Comparison of ENCODE assay signal across 24 cellular contexts in genomic region chr1:43618521-43619313, GRCh38. TPM values are rescaled to one million over a fixed set of nuclear protein-coding genes. Genes with fewer than 3 reads are reported as not detected.
DNase-seq lines count a peak whose midpoint lies in the region; ATAC-seq and TF ChIP-seq lines count a peak whose summit lies in the region.
"Had no signal": no experiment of that assay in that cellular context is flagged by ENCODE, and none has a peak within 500 bp of the region (broad histone marks: within the 10 kb centered on the region; RNA-seq: fewer than 3 reads in every experiment).

No MANE protein-coding gene starts in this region.

- H3K9me3 ChIP-seq in lower lobe of right lung: no peaks in the 10 kb centered on the region
- H3K9me3 ChIP-seq: A549; BE2C; BLaER1 treated with 17β-estradiol and CSF1 and Interleukin-3, amounts not matched to agents 10 nM and 100 nM had no signal

- no peak overlapping the region for H3K56ac ChIP-seq in mesendoderm (ENCODE audit: low read length)

- peaks cover 4% of the 10 kb centered on the region for H3K27me3 Mint-ChIP-seq in activated naive CD4-positive, alpha-beta T cell treated with anti-CD3 and anti-CD28 coated beads, Interleukin-2, amount 10 ng/mL, durations not matched to agents 7 days and 5 days
- H3K27me3 Mint-ChIP-seq: CD4-positive, alpha-beta T cell; CD8-positive, alpha-beta memory T cell had no signal

- H3K79me1 ChIP-seq in mesendoderm (ENCODE audit: low read length): no peaks in the 10 kb centered on the region

- H3K9me3 Mint-ChIP-seq in activated naive CD4-positive, alpha-beta T cell treated with anti-CD3 and anti-CD28 coated beads, Interleukin-2, amount 10 ng/mL, durations not matched to agents 7 days and 5 days: no peaks in the 10 kb centered on the region
- H3K9me3 Mint-ChIP-seq: CD14-positive monocyte; CD4-positive, alpha-beta T cell; CD8-positive, alpha-beta memory T cell; H9 had no signal

- H3K4me3 ChIP-seq in lower lobe of right lung: no peak overlapping the region
- no peak overlapping the region for H3K4me3 ChIP-seq in mesendoderm (ENCODE audit: low read length)
- no peak overlapping the region for H3K4me3 ChIP-seq in dorsolateral prefrontal cortex
- H3K4me3 ChIP-seq: A549; BLaER1 treated with 17β-estradiol and CSF1 and Interleukin-3, amounts not matched to agents 10 nM and 100 nM; GM12878; GM23248 had no signal

- no peak overlapping the region for H3K9ac ChIP-seq in mesendoderm (ENCODE audit: low read length)
- H3K9ac ChIP-seq: BLaER1 treated with 17β-estradiol and CSF1 and Interleukin-3, amounts not matched to agents 10 nM and 100 nM; GM23248 had no signal

- H3K4me3 Mint-ChIP-seq in activated naive CD4-positive, alpha-beta T cell treated with anti-CD3 and anti-CD28 coated beads, Interleukin-2, amount 10 ng/mL, durations not matched to agents 7 days and 5 days: no peak overlapping the region
- H3K4me3 Mint-ChIP-seq: CD14-positive monocyte; CD4-positive, alpha-beta T cell; CD8-positive, alpha-beta memory T cell; H9 had no signal

- ATAC-seq in lower lobe of right lung: no peak
- ATAC-seq: A549, GM12878, HCT116 had no signal

- no peaks in the 10 kb centered on the region for H3K4me1 Mint-ChIP-seq in activated naive CD4-positive, alpha-beta T cell treated with anti-CD3 and anti-CD28 coated beads, Interleukin-2, amount 10 ng/mL, durations not matched to agents 7 days and 5 days
- H3K4me1 Mint-ChIP-seq: CD14-positive monocyte; CD8-positive, alpha-beta memory T cell; H9 had no signal

- no peak overlapping the region for H2BK5ac ChIP-seq in mesendoderm (ENCODE audit: low read length)

- H3K27ac ChIP-seq in lower lobe of right lung: no peak overlapping the region
- H3K27ac ChIP-seq in mesendoderm (ENCODE audit: low read depth, low read length): no peak overlapping the region
- H3K27ac ChIP-seq in dorsolateral prefrontal cortex: no peak overlapping the region
- H3K27ac ChIP-seq: 22Rv1; A549; BLaER1 treated with 17β-estradiol and CSF1 and Interleukin-3, amounts not matched to agents 10 nM and 100 nM; GM23248 had no signal

- CTCF ChIA-PET in activated naive CD4-positive, alpha-beta T cell treated with anti-CD3 and anti-CD28 coated beads, Interleukin-2, amount 10 ng/mL, durations not matched to agents 7 days and 5 days (lab: Charles Lee): no interaction called here

- H3K4me2 ChIP-seq in mesendoderm (ENCODE audit: low read length): no peak overlapping the region
- H3K4me2 ChIP-seq: A549; BLaER1 treated with 17β-estradiol and CSF1 and Interleukin-3, amounts not matched to agents 10 nM and 100 nM had no signal

- H3K79me2 ChIP-seq in mesendoderm (ENCODE audit: control insufficient read depth, insufficient read depth, low read length): no peaks in the 10 kb centered on the region

- no peak overlapping the region for H2BK120ac ChIP-seq in mesendoderm (ENCODE audit: low read depth, low read length)

- H3K27me3 ChIP-seq in lower lobe of right lung (ENCODE audit: low read depth) (no peaks in the 10 kb centered on the region), mesendoderm (ENCODE audit: insufficient read depth, low read length, poor library complexity) (no peaks in the 10 kb centered on the region), dorsolateral prefrontal cortex (no peaks in the 10 kb centered on the region)
- H3K27me3 ChIP-seq: BE2C; BLaER1 treated with 17β-estradiol and CSF1 and Interleukin-3, amounts not matched to agents 10 nM and 100 nM had no signal

- H2BK15ac ChIP-seq in mesendoderm (replicated peaks; ENCODE audit: low read depth): no peak overlapping the region

- no peak overlapping the region for H3K27ac Mint-ChIP-seq in activated naive CD4-positive, alpha-beta T cell treated with anti-CD3 and anti-CD28 coated beads, Interleukin-2, amount 10 ng/mL, durations not matched to agents 7 days and 5 days
- H3K27ac Mint-ChIP-seq: CD14-positive monocyte; CD4-positive, alpha-beta T cell; CD8-positive, alpha-beta memory T cell; H9 had no signal

- no peaks in the 10 kb centered on the region for H3K36me3 Mint-ChIP-seq in activated naive CD4-positive, alpha-beta T cell treated with anti-CD3 and anti-CD28 coated beads, Interleukin-2, amount 10 ng/mL, durations not matched to agents 7 days and 5 days
- H3K36me3 Mint-ChIP-seq: CD14-positive monocyte; CD8-positive, alpha-beta memory T cell had no signal

- no peak overlapping the region for H3K23ac ChIP-seq in mesendoderm (ENCODE audit: low read length)

- in situ Hi-C loops in GM13976 (cut with MboI; ENCODE audit: low sequenced_read_pairs, unreplicated experiment): no loop called here

- DNase-seq in activated naive CD4-positive, alpha-beta T cell treated with anti-CD3 and anti-CD28 coated beads, Interleukin-2, amount 10 ng/mL, durations not matched to agents 7 days and 5 days: peak; percentile 11
- no peak for DNase-seq in activated naive CD4-positive, alpha-beta T cell (lab: John Stamatoyannopoulos, UW)
- DNase-seq in lower lobe of right lung (peak; percentile 23), posterior vena cava (ENCODE audit: low spot score) (peak; percentile 57), mesendoderm (no peak), GM13976 (ENCODE audit: low spot score) (no peak), dorsolateral prefrontal cortex (no peak)
- DNase-seq: ACHN; AML-193; BE2C; CD4-positive, alpha-beta T cell; CD8-positive, alpha-beta memory T cell; DMS 273 treated with DMSO at 0.1 percent for 48 hours; DMS79; EL; GDM1; GM23248; H9 had no signal

- WGBS in mesendoderm (ENCODE audit: extremely low coverage, insufficient coverage, low lambda C conversion rate): no CpG with 5 or more reads among the region's 22 CpGs

- H3K18ac ChIP-seq in mesendoderm (ENCODE audit: low read length): no peak overlapping the region

- no peak overlapping the region for H2AK5ac ChIP-seq in mesendoderm (ENCODE audit: low read length)

- no peak overlapping the region for H3K4ac ChIP-seq in mesendoderm (ENCODE audit: low read depth, low read length)

- no peaks in the 10 kb centered on the region for H3K4me1 ChIP-seq in lower lobe of right lung
- H3K4me1 ChIP-seq in mesendoderm (ENCODE audit: control insufficient read depth, low read depth, low read length): no peaks in the 10 kb centered on the region
- H3K4me1 ChIP-seq: A549, BE2C had no signal

- no peak overlapping the region for H4K5ac ChIP-seq in mesendoderm (ENCODE audit: low read length)

- H3K36me3 ChIP-seq in lower lobe of right lung: peaks cover 83% of the 10 kb centered on the region
- peaks cover 16% of the 10 kb centered on the region for H3K36me3 ChIP-seq in mesendoderm (ENCODE audit: control insufficient read depth, insufficient read depth, low read length)
- H3K36me3 ChIP-seq: BE2C had no signal

- no peak overlapping the region for H4K8ac ChIP-seq in mesendoderm (ENCODE audit: low read depth, low read length)

- intact Hi-C loops in lower lobe of right lung (cut with DNase I) (no loop called here), posterior vena cava (cut with DNase I) (no loop called here), dorsolateral prefrontal cortex (cut with DNase I) (no loop called here)

- TF ChIP-seq CTCF in lower lobe of right lung (IDR thresholded peaks at IDR 0.05): no peak
- TF ChIP-seq CTCF in GM13976 (IDR thresholded peaks at IDR 0.05; ENCODE audit: borderline replicate concordance, control extremely low read depth, extremely low read depth, insufficient read depth, missing control alignments): no peak
- TF ChIP-seq CTCF in dorsolateral prefrontal cortex (IDR thresholded peaks at IDR 0.05 in 54 of 56, conservative IDR thresholded peaks at IDR 0.05 in 2 of 56; ENCODE audit: low read depth in 1 of 56, partially characterized antibody in 56 of 56): no peak

RNA-seq across cellular contexts. Expression of gene KDM4A, which starts 31.2 kb away (rescaled TPM):
- total RNA-seq in lower lobe of right lung (41.9 TPM), posterior vena cava (10 to 100 TPM; 19.9 to 21.9 TPM), dorsolateral prefrontal cortex (10 to 100 TPM; 30.7 to 59.1 (median 45.8) TPM)
- polyA plus RNA-seq in mesendoderm (2013, experiment 1 of 2): 26.4 TPM
- polyA plus RNA-seq in mesendoderm (2013, experiment 2 of 2): 27.4 TPM

Comparison
In these comparisons a context has a peak if more than half of its experiments do, and no peak if none do; other contexts are left out.
1. DNase-seq: peak in activated naive CD4-positive, alpha-beta T cell treated with anti-CD3 and anti-CD28 coated beads, Interleukin-2, amount 10 ng/mL, durations not matched to agents 7 days and 5 days (single experiment), lower lobe of right lung (single experiment) and posterior vena cava (single experiment); none in activated naive CD4-positive, alpha-beta T cell (0 of 4), mesendoderm (single experiment), GM13976 (single experiment) and dorsolateral prefrontal cortex (0 of 10).